23 cellular contexts compared by ENCODE assay signal in the genomic region with DNA sequence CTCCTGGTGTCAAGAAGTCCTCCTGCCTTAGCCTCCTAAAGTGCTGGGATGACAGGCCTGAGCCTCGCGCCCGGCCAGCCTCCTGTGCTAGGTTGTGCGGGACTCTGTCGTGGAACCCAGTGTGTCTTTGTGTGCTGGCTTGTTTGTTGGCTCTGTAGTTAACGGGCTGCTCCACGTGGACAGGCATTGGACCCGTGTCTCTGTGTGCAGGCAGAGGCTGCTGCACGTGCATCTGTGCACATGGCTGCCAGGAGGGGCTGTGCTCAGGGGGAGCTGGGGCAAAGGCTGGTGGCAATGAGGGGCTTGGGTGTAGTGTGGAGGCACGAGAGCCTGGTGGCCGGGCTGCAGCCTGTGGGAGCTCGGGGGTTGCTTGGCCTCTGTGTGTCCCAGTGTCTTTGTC.
DNase-seq lines count a peak whose midpoint lies in the region; ATAC-seq, FAIRE-seq and TF ChIP-seq lines count a peak whose summit lies in the region.
"Had no signal": no experiment of that assay in that cellular context is flagged by ENCODE, and none has a peak within 500 bp of the region (broad histone marks: within the 10 kb centered on the region; RNA-seq: fewer than 3 reads in every experiment).

No MANE protein-coding gene starts in this region.

- no peak overlapping the region for H3K4me3 ChIP-seq in K562
- H3K4me3 ChIP-seq in osteoblast (ENCODE audit: insufficient read depth, low read length), result no peak overlapping the region
- H3K4me3 ChIP-seq: BLaER1 had no signal

- in situ Hi-C loops in K562 (cut with MboI), result loop anchor here (10.0 kb wide), 1 partner anchor 131 kb away; no protein-coding TSS in a partner anchor

- 66% methylated on average over 12 of the region's 12 CpGs for WGBS in K562 (ENCODE audit: insufficient coverage, low coverage, missing lambda C conversion rate)

- H3K9me3 ChIP-seq in K562 (replicated peaks; ENCODE audit: control insufficient read depth, insufficient read depth, low read depth, low read length) (no peaks in the 10 kb centered on the region), osteoblast (ENCODE audit: low read depth, low read length) (no peaks in the 10 kb centered on the region)
- H3K9me3 ChIP-seq: BE2C, BLaER1 had no signal

- intact Hi-C loops in K562 (cut with micrococcal nuclease), result no loop called here

- ATAC-seq in K562 (no peak), GM19328 (IDR thresholded peaks at IDR 0.05; ENCODE audit: unreplicated experiment) (no peak)

- BruUV-seq in K562 (replicated peaks; lab: Mats Ljungman, UMichigan), result no TSS peak

- no peak for TF ChIP-seq RAD21 in K562 (CRISPR knock-in tag; conservative IDR thresholded peaks at IDR 0.05 in 1 of 2, IDR thresholded peaks at IDR 0.05 in 1 of 2)

- no peak for TF ChIP-seq EP300 in K562 (IDR thresholded peaks at IDR 0.05; ENCODE audit: low read length)

- no peak for TF ChIP-seq POLR2A in K562 (conservative IDR thresholded peaks at IDR 0.05)

- no peak for TF ChIP-seq CTCF in K562 (IDR thresholded peaks at IDR 0.05 in 2 of 3, conservative IDR thresholded peaks at IDR 0.05 in 1 of 3; ENCODE audit: insufficient read depth in 2 of 3, low read depth in 1 of 3, low read length in 3 of 3)
- no peak for TF ChIP-seq CTCF in osteoblast (IDR thresholded peaks at IDR 0.05; ENCODE audit: extremely low read depth, low read depth, low read length)

- no peaks in the 10 kb centered on the region for H3K36me3 ChIP-seq in K562 (ENCODE audit: control insufficient read depth, insufficient read depth, low read length)
- H3K36me3 ChIP-seq in osteoblast (ENCODE audit: insufficient read depth, low read length), result no peaks in the 10 kb centered on the region
- H3K36me3 ChIP-seq: BE2C, BLaER1 had no signal

- H3K4me1 ChIP-seq in K562 (replicated peaks in 1 of 2; ENCODE audit: control insufficient read depth in 2 of 2, insufficient read depth in 2 of 2, low read length in 2 of 2), result no peaks in the 10 kb centered on the region; a peak in 1 of 5 replicates
- peaks cover 3% of the 10 kb centered on the region for H3K4me1 ChIP-seq in osteoblast (ENCODE audit: insufficient read depth, low read length)

- H3K9me1 ChIP-seq in K562 (ENCODE audit: control insufficient read depth, insufficient read depth, low read length), result no peaks in the 10 kb centered on the region

- no peak for FAIRE-seq in K562 (lab: Jason Lieb, UNC)
- FAIRE-seq: A204.1, G401.6, GM12891, GM19239 had no signal

- no peak overlapping the region for H3K4me2 ChIP-seq in K562 (ENCODE audit: insufficient read depth, low read length)
- no peak overlapping the region for H3K4me2 ChIP-seq in osteoblast (ENCODE audit: insufficient read depth, low read length)
- H3K4me2 ChIP-seq: BLaER1 had no signal

- H4K20me1 ChIP-seq in K562 (replicated peaks; ENCODE audit: control insufficient read depth, insufficient read depth, low read length) (no peaks in the 10 kb centered on the region), osteoblast (ENCODE audit: insufficient read depth, low read length) (no peaks in the 10 kb centered on the region)
- H4K20me1 ChIP-seq: BLaER1 had no signal

- no peaks in the 10 kb centered on the region for H3K27me3 ChIP-seq in K562 (ENCODE audit: control insufficient read depth in 2 of 2, insufficient read depth in 2 of 2, low read length in 2 of 2)
- no peaks in the 10 kb centered on the region for H3K27me3 ChIP-seq in osteoblast (ENCODE audit: insufficient read depth, low read length)
- H3K27me3 ChIP-seq: BE2C, BLaER1 had no signal

- no peaks in the 10 kb centered on the region for H3K79me2 ChIP-seq in K562 (ENCODE audit: control insufficient read depth, insufficient read depth, low read length)
- H3K79me2 ChIP-seq in osteoblast (ENCODE audit: insufficient read depth, low read length), result no peaks in the 10 kb centered on the region

- DNase-seq in K562 (ENCODE audit: extremely low read depth in 1 of 4, low spot score in 3 of 4) (no peak), osteoblast (ENCODE audit: insufficient read length, low spot score, missing footprints) (peak; percentile 27), SHP77 treated with DMSO at 0.1 percent for 48 hours (lab: John Stamatoyannopoulos, UW) (no peak), NCI-H82 treated with DMSO at 0.1 percent for 48 hours (lab: John Stamatoyannopoulos, UW; ENCODE audit: unreplicated experiment) (no peak)
- DNase-seq: 8988T; ACHN; BE2C; C1 segment of cervical spinal cord; CD4-positive, alpha-beta memory T cell; CD4-positive, CD25-positive, alpha-beta regulatory T cell; CD8-positive, alpha-beta memory T cell; COR-L47; DMS 273 treated with DMSO at 0.1 percent for 48 hours; DMS153; DMS53; DMS79; GF-D8 had no signal

- no peak overlapping the region for H3K9ac ChIP-seq in K562 (ENCODE audit: insufficient read depth in 1 of 2, low read depth in 2 of 2, low read length in 2 of 2)
- H3K9ac ChIP-seq: BLaER1 had no signal

- no peak overlapping the region for H2AFZ ChIP-seq in K562 (ENCODE audit: low read depth, low read length)
- H2AFZ ChIP-seq in osteoblast (ENCODE audit: low read length), result no peak overlapping the region

- CTCF ChIA-PET in K562 (lab: Yijun Ruan, JAX; ENCODE audit: low intra/inter-chr PET ratio), result no interaction called here

- no peak overlapping the region for H3K27ac ChIP-seq in K562 (ENCODE audit: extremely low read depth, low read depth, low read length)
- no peak overlapping the region for H3K27ac ChIP-seq in osteoblast (ENCODE audit: low read depth, low read length)
- H3K27ac ChIP-seq: BLaER1 had no signal

- POLR2A ChIA-PET in K562 (lab: Yijun Ruan, JAX), result no interaction called here

TF ChIP-seq in K562, 482 proteins besides CTCF, POLR2A, EP300 and RAD21:
- TF ChIP-seq TAF7 (tag; IDR thresholded peaks at IDR 0.05) (no peak), ZNF217 (CRISPR knock-in tag; IDR thresholded peaks at IDR 0.05) (no peak), SRSF9 (IDR thresholded peaks at IDR 0.05; ENCODE audit: borderline replicate concordance, low read depth, low read length) (no peak), MYNN (IDR thresholded peaks at IDR 0.05) (no peak), MYNN (CRISPR knock-in tag; IDR thresholded peaks at IDR 0.05) (no peak), MAX (CRISPR knock-in tag; IDR thresholded peaks at IDR 0.05) (0 out of 2 replicates have a peak, but pooled peaks have one; percentile 22)
- TF ChIP-seq, protein P1, sequence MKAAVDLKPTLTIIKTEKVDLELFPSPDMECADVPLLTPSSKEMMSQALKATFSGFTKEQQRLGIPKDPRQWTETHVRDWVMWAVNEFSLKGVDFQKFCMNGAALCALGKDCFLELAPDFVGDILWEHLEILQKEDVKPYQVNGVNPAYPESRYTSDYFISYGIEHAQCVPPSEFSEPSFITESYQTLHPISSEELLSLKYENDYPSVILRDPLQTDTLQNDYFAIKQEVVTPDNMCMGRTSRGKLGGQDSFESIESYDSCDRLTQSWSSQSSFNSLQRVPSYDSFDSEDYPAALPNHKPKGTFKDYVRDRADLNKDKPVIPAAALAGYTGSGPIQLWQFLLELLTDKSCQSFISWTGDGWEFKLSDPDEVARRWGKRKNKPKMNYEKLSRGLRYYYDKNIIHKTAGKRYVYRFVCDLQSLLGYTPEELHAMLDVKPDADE (conservative IDR thresholded peaks at IDR 0.05; ENCODE audit: control insufficient read depth, low read depth, low read length), result no peak
- TF ChIP-seq, protein P2, sequence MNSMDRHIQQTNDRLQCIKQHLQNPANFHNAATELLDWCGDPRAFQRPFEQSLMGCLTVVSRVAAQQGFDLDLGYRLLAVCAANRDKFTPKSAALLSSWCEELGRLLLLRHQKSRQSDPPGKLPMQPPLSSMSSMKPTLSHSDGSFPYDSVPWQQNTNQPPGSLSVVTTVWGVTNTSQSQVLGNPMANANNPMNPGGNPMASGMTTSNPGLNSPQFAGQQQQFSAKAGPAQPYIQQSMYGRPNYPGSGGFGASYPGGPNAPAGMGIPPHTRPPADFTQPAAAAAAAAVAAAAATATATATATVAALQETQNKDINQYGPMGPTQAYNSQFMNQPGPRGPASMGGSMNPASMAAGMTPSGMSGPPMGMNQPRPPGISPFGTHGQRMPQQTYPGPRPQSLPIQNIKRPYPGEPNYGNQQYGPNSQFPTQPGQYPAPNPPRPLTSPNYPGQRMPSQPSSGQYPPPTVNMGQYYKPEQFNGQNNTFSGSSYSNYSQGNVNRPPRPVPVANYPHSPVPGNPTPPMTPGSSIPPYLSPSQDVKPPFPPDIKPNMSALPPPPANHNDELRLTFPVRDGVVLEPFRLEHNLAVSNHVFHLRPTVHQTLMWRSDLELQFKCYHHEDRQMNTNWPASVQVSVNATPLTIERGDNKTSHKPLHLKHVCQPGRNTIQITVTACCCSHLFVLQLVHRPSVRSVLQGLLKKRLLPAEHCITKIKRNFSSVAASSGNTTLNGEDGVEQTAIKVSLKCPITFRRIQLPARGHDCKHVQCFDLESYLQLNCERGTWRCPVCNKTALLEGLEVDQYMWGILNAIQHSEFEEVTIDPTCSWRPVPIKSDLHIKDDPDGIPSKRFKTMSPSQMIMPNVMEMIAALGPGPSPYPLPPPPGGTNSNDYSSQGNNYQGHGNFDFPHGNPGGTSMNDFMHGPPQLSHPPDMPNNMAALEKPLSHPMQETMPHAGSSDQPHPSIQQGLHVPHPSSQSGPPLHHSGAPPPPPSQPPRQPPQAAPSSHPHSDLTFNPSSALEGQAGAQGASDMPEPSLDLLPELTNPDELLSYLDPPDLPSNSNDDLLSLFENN (IDR thresholded peaks at IDR 0.05; ENCODE audit: low read depth in 2 of 2, low read length in 2 of 2), result no peak
